In genomic region chr12:6699989-6700645, GRCh38 we compare ENCODE assay signal across 9 cellular contexts. TPM values are rescaled to one million over a fixed set of nuclear protein-coding genes. Genes with fewer than 3 reads are reported as not detected.
DNase-seq lines count a peak whose midpoint lies in the region; ATAC-seq, FAIRE-seq and TF ChIP-seq lines count a peak whose summit lies in the region.
"Had no signal": no experiment of that assay in that cellular context is flagged by ENCODE, and none has a peak within 500 bp of the region (broad histone marks: within the 10 kb centered on the region; RNA-seq: fewer than 3 reads in every experiment).

No MANE protein-coding gene starts in this region.

- H2AFZ ChIP-seq in endothelial cell of umbilical vein (ENCODE audit: low read depth, low read length) = peak overlapping the region; percentile 65

- peak overlapping the region; percentile 25 for H3K4me2 ChIP-seq in endothelial cell of umbilical vein (ENCODE audit: insufficient read depth, low read length)

- peak overlapping the region; percentile 86 for H3K4me3 Mint-ChIP-seq in neural crest cell

- H3K4me1 ChIP-seq in endothelial cell of umbilical vein (ENCODE audit: control insufficient read depth, extremely low read depth, insufficient read depth, low read length) = peaks cover 4% of the 10 kb centered on the region

- ATAC-seq in HG03565 (IDR thresholded peaks at IDR 0.05; ENCODE audit: unreplicated experiment) (no peak), HG03469 (IDR thresholded peaks at IDR 0.05; ENCODE audit: unreplicated experiment) (no peak)

- CTCF ChIA-PET in endothelial cell of umbilical vein (lab: Charles Lee) = interaction anchor here (2.5 kb wide), 1 partner anchor 16 kb away, joined by 10 read pairs; no protein-coding TSS in a partner anchor

- intact Hi-C loops in endothelial cell of umbilical vein (cut with micrococcal nuclease) = loop anchor here (1.0 to 5.0 kb wide), 2 partner anchors 11 to 148 kb away; partner anchors contain the start of gene ZNF384

- H3K9me3 ChIP-seq in WERI-Rb-1 (ENCODE audit: severe bottlenecking) = no peaks in the 10 kb centered on the region
- H3K9me3 ChIP-seq in endothelial cell of umbilical vein (replicated peaks; ENCODE audit: control insufficient read depth, insufficient read depth, low read length) = no peaks in the 10 kb centered on the region

- FAIRE-seq in endothelial cell of umbilical vein (lab: Jason Lieb, UNC) = no peak

- H3K4me3 ChIP-seq in WERI-Rb-1 (ENCODE audit: low read depth, low read length) (peak overlapping the region; percentile 79), endothelial cell of umbilical vein (replicated peaks in 1 of 3; ENCODE audit: insufficient read depth in 1 of 3, low read depth in 1 of 3, low read length in 3 of 3) (peak overlapping the region; percentile 6 to 46 (median 28))

- dilution Hi-C loops in endothelial cell of umbilical vein (cut with MboI; ENCODE audit: extremely low pct_ligation_motif_present, low sequenced_read_pairs) = no loop called here

- H4K20me1 ChIP-seq in endothelial cell of umbilical vein (replicated peaks; ENCODE audit: control insufficient read depth, extremely low read depth, insufficient read depth, low read length) = no peaks in the 10 kb centered on the region

- BruUV-seq in endothelial cell of umbilical vein (replicated peaks; lab: Mats Ljungman, UMichigan) = no TSS peak

- TF ChIP-seq POLR2A in endothelial cell of umbilical vein (IDR thresholded peaks at IDR 0.05; ENCODE audit: low read depth, low read length) = no peak

- peaks cover 24% of the 10 kb centered on the region for H3K4me1 Mint-ChIP-seq in neural crest cell

- H3K27me3 Mint-ChIP-seq in neural crest cell (ENCODE audit: low read depth) = peaks cover 67% of the 10 kb centered on the region

- no peaks in the 10 kb centered on the region for H3K36me3 Mint-ChIP-seq in neural crest cell (ENCODE audit: low read depth)

- TF ChIP-seq CTCF in GM20000 (IDR thresholded peaks at IDR 0.05; ENCODE audit: extremely low read depth, missing control alignments) (no peak), WERI-Rb-1 (IDR thresholded peaks at IDR 0.05; ENCODE audit: low read depth, low read length) (no peak), endothelial cell of umbilical vein (IDR thresholded peaks at IDR 0.05; ENCODE audit: extremely low read depth in 1 of 2, insufficient read depth in 1 of 2, low read depth in 1 of 2, low read length in 2 of 2) (no peak), neural crest cell (conservative IDR thresholded peaks at IDR 0.05) (no peak)

- no peak overlapping the region for H3K9ac ChIP-seq in endothelial cell of umbilical vein (replicated peaks; ENCODE audit: extremely low read depth, insufficient read depth, low read length)

- peak; percentile 58 for DNase-seq in GM20000 (ENCODE audit: low spot score)
- peak; percentile 38 for DNase-seq in WERI-Rb-1
- no peak for DNase-seq in endothelial cell of umbilical vein (ENCODE audit: low read depth, low spot score)
- DNase-seq in neural crest cell (ENCODE audit: low read depth, low spot score) = peak; percentile 29
- DNase-seq in HUDEP-2 (lab: John Stamatoyannopoulos, UW; ENCODE audit: unreplicated experiment in 76 of 76) = no peak
- DNase-seq in NCI-H187 (lab: John Stamatoyannopoulos, UW) = no peak

- H3K36me3 ChIP-seq in WERI-Rb-1 = peaks cover 3% of the 10 kb centered on the region
- H3K36me3 ChIP-seq in endothelial cell of umbilical vein (ENCODE audit: control insufficient read depth in 2 of 2, extremely low read depth in 1 of 2, insufficient read depth in 2 of 2, low read length in 2 of 2) = no peaks in the 10 kb centered on the region

- H3K27ac Mint-ChIP-seq in neural crest cell (ENCODE audit: unreplicated experiment) = no peak overlapping the region

- H3K27me3 ChIP-seq in WERI-Rb-1 (ENCODE audit: insufficient read depth, low read depth, severe bottlenecking) = no peaks in the 10 kb centered on the region
- peaks cover 33 to 47% of the 10 kb centered on the region in 2 experiments for H3K27me3 ChIP-seq in endothelial cell of umbilical vein (ENCODE audit: control insufficient read depth in 2 of 2, insufficient read depth in 2 of 2, low read length in 2 of 2)

- POLR2A ChIA-PET in endothelial cell of umbilical vein (lab: Charles Lee) = no interaction called here

- no peaks in the 10 kb centered on the region for H3K79me2 ChIP-seq in endothelial cell of umbilical vein (ENCODE audit: control insufficient read depth, insufficient read depth, low read length)

- no peaks in the 10 kb centered on the region for H3K9me3 Mint-ChIP-seq in neural crest cell

- no peaks in the 10 kb centered on the region for H3K9me1 ChIP-seq in endothelial cell of umbilical vein (replicated peaks; ENCODE audit: control insufficient read depth, extremely low read depth, insufficient read depth, low read length)

- peak overlapping the region; percentile 63 for H3K27ac ChIP-seq in WERI-Rb-1
- H3K27ac ChIP-seq in endothelial cell of umbilical vein (ENCODE audit: insufficient read depth, low read depth, low read length) = no peak overlapping the region

TF ChIP-seq in endothelial cell of umbilical vein, 7 proteins besides CTCF, POLR2A, EP300 and RAD21:
- TF ChIP-seq EZH2 (IDR thresholded peaks at IDR 0.05; ENCODE audit: borderline replicate concordance, low read depth, low read length, severe bottlenecking) (peak; percentile 90), JUN (IDR thresholded peaks at IDR 0.05; ENCODE audit: borderline replicate concordance, insufficient read depth, insufficient read length, low read depth) (no peak)

RNA-seq across cellular contexts. Expression of gene PIANP, which starts 0.5 kb away (rescaled TPM):
- 0.14 and 0.55 TPM in 2 replicates for total RNA-seq in endothelial cell of umbilical vein
- polyA plus RNA-seq in endothelial cell of umbilical vein = 0.08 and 0.10 TPM in 2 replicates
- 0.05 and 0.13 TPM in 2 replicates for polyA plus RNA-seq in endothelial cell of umbilical vein (2011; cell fraction: cytosol; rRNA removed)
- polyA plus RNA-seq in endothelial cell of umbilical vein (2011; cell fraction: nucleus; rRNA removed) = 0.08 TPM in 2 replicates
- polyA plus RNA-seq in endothelial cell of umbilical vein (2012) = 0.17 and 0.50 TPM in 2 replicates
- not detected in 2 replicates for polyA minus RNA-seq in endothelial cell of umbilical vein
- not detected for polyA minus RNA-seq in endothelial cell of umbilical vein (2011; cell fraction: cytosol; rRNA and poly(A)+ RNA removed)
- not detected in 2 replicates for polyA minus RNA-seq in endothelial cell of umbilical vein (2011; cell fraction: nucleus; rRNA and poly(A)+ RNA removed)
- total RNA-seq in neural crest cell = 8.6 and 8.7 TPM in 2 replicates
- total RNA-seq: mononuclear cell had no signal

RNA-seq across cellular contexts. Expression of gene ZNF384, which starts 10.9 kb away (rescaled TPM):
- total RNA-seq in endothelial cell of umbilical vein (52.8 and 58.5 TPM in 2 replicates), neural crest cell (93.2 and 94.3 TPM in 2 replicates)
- 58.3 and 67.5 TPM in 2 replicates for polyA plus RNA-seq in endothelial cell of umbilical vein
- 50.6 and 51.3 TPM in 2 replicates for polyA plus RNA-seq in endothelial cell of umbilical vein (2011; cell fraction: cytosol; rRNA removed)
- polyA plus RNA-seq in endothelial cell of umbilical vein (2011; cell fraction: nucleus; rRNA removed) = 180 and 198 TPM in 2 replicates
- polyA plus RNA-seq in endothelial cell of umbilical vein (2012) = 48.8 and 55.5 TPM in 2 replicates
- 69.6 and 82.8 TPM in 2 replicates for polyA minus RNA-seq in endothelial cell of umbilical vein
- 31.3 TPM for polyA minus RNA-seq in endothelial cell of umbilical vein (2011; cell fraction: cytosol; rRNA and poly(A)+ RNA removed)
- polyA minus RNA-seq in endothelial cell of umbilical vein (2011; cell fraction: nucleus; rRNA and poly(A)+ RNA removed) = 57.6 and 71.5 TPM in 2 replicates

RNA-seq across cellular contexts. Expression of gene COPS7A, which starts 23.7 kb away (rescaled TPM):
- 36.5 and 41.1 TPM in 2 replicates for total RNA-seq in endothelial cell of umbilical vein
- polyA plus RNA-seq in endothelial cell of umbilical vein = 104 and 112 TPM in 2 replicates
- polyA plus RNA-seq in endothelial cell of umbilical vein (2011; cell fraction: cytosol; rRNA removed) = 85.3 and 85.9 TPM in 2 replicates
- 81.1 and 86.9 TPM in 2 replicates for polyA plus RNA-seq in endothelial cell of umbilical vein (2011; cell fraction: nucleus; rRNA removed)
- 42.2 and 52.7 TPM in 2 replicates for polyA plus RNA-seq in endothelial cell of umbilical vein (2012)
- 34.1 and 41.1 TPM in 2 replicates for polyA minus RNA-seq in endothelial cell of umbilical vein
- polyA minus RNA-seq in endothelial cell of umbilical vein (2011; cell fraction: cytosol; rRNA and poly(A)+ RNA removed) = 16.7 TPM
- 11.3 TPM in 2 replicates for polyA minus RNA-seq in endothelial cell of umbilical vein (2011; cell fraction: nucleus; rRNA and poly(A)+ RNA removed)
- total RNA-seq in neural crest cell = 37.5 and 37.7 TPM in 2 replicates

RNA-seq across cellular contexts. Expression of gene ING4, which starts 37.2 kb away (rescaled TPM):
- total RNA-seq in endothelial cell of umbilical vein (26.3 and 34.7 TPM in 2 replicates), neural crest cell (37.9 TPM in 2 replicates)
- 49.6 and 52.0 TPM in 2 replicates for polyA plus RNA-seq in endothelial cell of umbilical vein
- 60.5 and 62.5 TPM in 2 replicates for polyA plus RNA-seq in endothelial cell of umbilical vein (2011; cell fraction: cytosol; rRNA removed)
- polyA plus RNA-seq in endothelial cell of umbilical vein (2011; cell fraction: nucleus; rRNA removed) = 144 and 179 TPM in 2 replicates
- polyA plus RNA-seq in endothelial cell of umbilical vein (2012) = 31.1 and 38.8 TPM in 2 replicates
- 24.0 and 24.5 TPM in 2 replicates for polyA minus RNA-seq in endothelial cell of umbilical vein
- 5.7 TPM for polyA minus RNA-seq in endothelial cell of umbilical vein (2011; cell fraction: cytosol; rRNA and poly(A)+ RNA removed)
- 17.5 and 26.9 TPM in 2 replicates for polyA minus RNA-seq in endothelial cell of umbilical vein (2011; cell fraction: nucleus; rRNA and poly(A)+ RNA removed)

RNA-seq across cellular contexts. Expression of gene MLF2, which starts 52.8 kb away (rescaled TPM):
- total RNA-seq in endothelial cell of umbilical vein (136 and 147 TPM in 2 replicates), neural crest cell (203 and 217 TPM in 2 replicates)
- 306 and 319 TPM in 2 replicates for polyA plus RNA-seq in endothelial cell of umbilical vein
- polyA plus RNA-seq in endothelial cell of umbilical vein (2011; cell fraction: cytosol; rRNA removed) = 189 and 228 TPM in 2 replicates
- polyA plus RNA-seq in endothelial cell of umbilical vein (2011; cell fraction: nucleus; rRNA removed) = 119 and 136 TPM in 2 replicates
- 160 and 203 TPM in 2 replicates for polyA plus RNA-seq in endothelial cell of umbilical vein (2012)
- 221 and 250 TPM in 2 replicates for polyA minus RNA-seq in endothelial cell of umbilical vein
- polyA minus RNA-seq in endothelial cell of umbilical vein (2011; cell fraction: cytosol; rRNA and poly(A)+ RNA removed) = 55.0 TPM
- polyA minus RNA-seq in endothelial cell of umbilical vein (2011; cell fraction: nucleus; rRNA and poly(A)+ RNA removed) = 43.1 and 46.8 TPM in 2 replicates

Comparison
In these comparisons a context has a peak if more than half of its experiments do, and no peak if none do; other contexts are left out.
1. DNase-seq: peak in GM20000 (single experiment), WERI-Rb-1 (single experiment) and neural crest cell (single experiment); none in endothelial cell of umbilical vein (single experiment), HUDEP-2 (0 of 76) and NCI-H187 (0 of 2).